In the genomic region with DNA sequence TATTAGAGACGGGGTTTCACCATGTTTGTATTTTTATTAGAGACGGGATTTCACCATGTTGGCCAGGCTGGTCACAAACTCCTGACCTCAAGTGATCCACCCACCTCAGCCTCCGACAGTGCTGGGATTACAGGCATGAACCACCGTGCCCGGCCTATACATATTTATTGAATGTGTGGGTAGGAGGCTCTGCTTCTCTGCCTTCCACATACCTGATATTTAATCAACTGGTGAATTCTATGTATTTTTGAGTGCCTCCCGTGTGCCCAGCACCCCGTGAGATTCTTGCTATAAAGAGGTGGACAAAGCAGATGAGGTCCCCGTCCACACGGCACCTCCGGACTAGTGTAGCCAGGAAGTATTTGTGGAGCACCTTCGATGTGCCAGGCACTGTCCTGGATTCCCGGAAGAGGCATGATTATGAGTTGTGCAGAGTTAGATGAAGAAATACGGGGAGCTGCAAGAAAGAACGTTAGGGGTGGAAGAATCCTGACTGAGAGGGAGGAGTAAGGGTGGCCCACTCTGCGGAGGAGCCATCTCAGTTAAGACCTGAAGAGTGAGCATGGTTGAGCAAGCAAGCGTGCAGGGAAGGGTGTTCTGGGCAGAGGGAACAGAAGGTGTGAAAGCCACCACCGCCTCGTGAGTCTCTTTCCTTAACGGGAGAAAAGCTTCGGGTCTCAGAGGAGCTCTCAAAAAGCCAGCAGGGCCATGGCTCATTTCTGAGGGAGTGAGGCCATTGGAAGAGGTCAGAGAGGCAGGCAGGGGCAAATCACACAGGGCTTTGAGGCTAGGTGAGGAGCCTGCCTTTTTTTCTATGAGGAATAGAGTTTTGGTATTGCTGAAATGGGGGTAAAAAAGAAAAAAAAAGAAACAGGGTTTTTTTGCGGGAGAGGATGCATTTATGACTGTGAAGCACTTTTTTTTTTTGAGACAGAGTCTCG, we compare ENCODE assay signal across 18 cellular contexts. TPM values are rescaled to one million over a fixed set of nuclear protein-coding genes. Genes with fewer than 3 reads are reported as not detected.
DNase-seq lines count a peak whose midpoint lies in the region; ATAC-seq and TF ChIP-seq lines count a peak whose summit lies in the region.
"Had no signal": no experiment of that assay in that cellular context is flagged by ENCODE, and none has a peak within 500 bp of the region (broad histone marks: within the 10 kb centered on the region; RNA-seq: fewer than 3 reads in every experiment).

No MANE protein-coding gene starts in this region.

- no peaks in the 10 kb centered on the region for H3K36me3 ChIP-seq in ACC112 (ENCODE audit: insufficient read depth, low read length)

- DNase-seq in fibroblast of mammary gland (ENCODE audit: low read depth) (peak; percentile 22), progenitor cell of endocrine pancreas (ENCODE audit: low spot score, unreplicated experiment) (no peak)
- no peak for DNase-seq in naive thymus-derived CD8-positive, alpha-beta T cell
- DNase-seq in activated naive CD8-positive, alpha-beta T cell treated with anti-CD3 and anti-CD28 coated beads, Interleukin-2, amount 50 U/mL, for 24 hours: no peak
- DNase-seq: activated CD4-positive, CD25-positive, alpha-beta regulatory T cell treated with anti-CD3 and anti-CD28 coated beads, Interleukin-2, amount 50 U/mL, for 72 hours; activated CD8-positive, alpha-beta memory T cell treated with anti-CD3 and anti-CD28 coated beads, Interleukin-2, amount 10 ng/mL, durations not matched to agents 7 days and 5 days; activated effector memory CD4-positive, alpha-beta T cell treated with Interleukin-2 at 50 U/mL for 16 hours; cortex of kidney; hypothalamus; SHP77 treated with DMSO at 0.1 percent for 48 hours; stimulated activated CD4-positive, alpha-beta T cell treated with anti-CD3 and anti-CD28 coated beads, Interleukin-15, amount 100 ng/mL, for 24 hours; stimulated activated naive CD8-positive, alpha-beta T cell treated with anti-CD3 and anti-CD28 coated beads, Interleukin-15, amount 100 ng/mL, for 72 hours; T-helper 9 cell had no signal

- peaks cover 43% of the 10 kb centered on the region for H3K4me1 ChIP-seq in ACC112 (ENCODE audit: control insufficient read depth, insufficient read depth, low read length, unreplicated experiment)

- H3K27ac Mint-ChIP-seq in progenitor cell of endocrine pancreas: peak overlapping the region; percentile 96
- no peak overlapping the region for H3K27ac Mint-ChIP-seq in naive thymus-derived CD8-positive, alpha-beta T cell
- H3K27ac Mint-ChIP-seq in activated naive CD8-positive, alpha-beta T cell treated with anti-CD3 and anti-CD28 coated beads, Interleukin-2, amount 50 U/mL, for 24 hours: no peak overlapping the region
- H3K27ac Mint-ChIP-seq: activated CD8-positive, alpha-beta memory T cell treated with anti-CD3 and anti-CD28 coated beads, Interleukin-2, amount 10 ng/mL, durations not matched to agents 7 days and 5 days; stimulated activated naive CD8-positive, alpha-beta T cell treated with anti-CD3 and anti-CD28 coated beads, Interleukin-15, amount 100 ng/mL, for 72 hours had no signal

- no peaks in the 10 kb centered on the region for H3K27me3 ChIP-seq in ACC112 (ENCODE audit: insufficient read depth, low read length)

- H3K4me3 ChIP-seq in ACC112 (ENCODE audit: low read depth, low read length): no peak overlapping the region
- H3K4me3 ChIP-seq in fibroblast of mammary gland (ENCODE audit: control insufficient read depth, low read depth, low read length): no peak overlapping the region
- H3K4me3 ChIP-seq: psoas muscle had no signal

- no peak overlapping the region for H2AFZ ChIP-seq in ACC112 (ENCODE audit: low read length, unreplicated experiment)

- peaks cover 3% of the 10 kb centered on the region for H3K79me2 ChIP-seq in ACC112 (ENCODE audit: control insufficient read depth, insufficient read depth, low read length, unreplicated experiment)

- TF ChIP-seq RAD21 in Ishikawa (IDR thresholded peaks at IDR 0.05; ENCODE audit: low read depth): peak; percentile 16; the same call in 1 of the 2 replicates

- peaks cover 11% of the 10 kb centered on the region for H3K4me1 Mint-ChIP-seq in progenitor cell of endocrine pancreas (ENCODE audit: low read depth)
- peaks cover 10 to 39% (median 21%) of the 10 kb centered on the region in 4 donors for H3K4me1 Mint-ChIP-seq in naive thymus-derived CD8-positive, alpha-beta T cell
- no peaks in the 10 kb centered on the region for H3K4me1 Mint-ChIP-seq in activated naive CD8-positive, alpha-beta T cell treated with anti-CD3 and anti-CD28 coated beads, Interleukin-2, amount 50 U/mL, for 24 hours

- POLR2A ChIA-PET in naive thymus-derived CD8-positive, alpha-beta T cell (lab: Charles Lee): no interaction called here

- peak; percentile 92 for TF ChIP-seq EP300 in Ishikawa (IDR thresholded peaks at IDR 0.05; ENCODE audit: borderline replicate concordance)

- TF ChIP-seq CTCF in fibroblast of mammary gland (conservative IDR thresholded peaks at IDR 0.05; ENCODE audit: control insufficient read depth, insufficient read depth, low read depth, low read length) (no peak), progenitor cell of endocrine pancreas (IDR thresholded peaks at IDR 0.05; ENCODE audit: unreplicated experiment) (no peak)

- peak overlapping the region; percentile 71 for H3K4me3 Mint-ChIP-seq in progenitor cell of endocrine pancreas (ENCODE audit: low read depth)
- peak overlapping the region in 5 of 10 donors; percentile 5 to 71 (median 55) for H3K4me3 Mint-ChIP-seq in naive thymus-derived CD8-positive, alpha-beta T cell
- no peak overlapping the region for H3K4me3 Mint-ChIP-seq in activated naive CD8-positive, alpha-beta T cell treated with anti-CD3 and anti-CD28 coated beads, Interleukin-2, amount 50 U/mL, for 24 hours
- H3K4me3 Mint-ChIP-seq: activated CD8-positive, alpha-beta memory T cell treated with anti-CD3 and anti-CD28 coated beads, Interleukin-2, amount 10 ng/mL, durations not matched to agents 7 days and 5 days had no signal

- no peak for ATAC-seq in HG03378 (IDR thresholded peaks at IDR 0.05; ENCODE audit: unreplicated experiment)
- no peak for ATAC-seq in naive thymus-derived CD8-positive, alpha-beta T cell
- ATAC-seq in GM18907 (IDR thresholded peaks at IDR 0.05; ENCODE audit: unreplicated experiment): no peak
- no peak for ATAC-seq in activated naive CD8-positive, alpha-beta T cell treated with anti-CD3 and anti-CD28 coated beads, Interleukin-2, amount 50 U/mL, for 24 hours
- ATAC-seq: activated CD8-positive, alpha-beta memory T cell treated with anti-CD3 and anti-CD28 coated beads, Interleukin-2, amount 10 ng/mL, durations not matched to agents 7 days and 5 days; psoas muscle; stimulated activated naive CD8-positive, alpha-beta T cell treated with anti-CD3 and anti-CD28 coated beads, Interleukin-15, amount 100 ng/mL, for 72 hours had no signal

- H3K9me3 Mint-ChIP-seq in progenitor cell of endocrine pancreas (ENCODE audit: low read depth): no peaks in the 10 kb centered on the region
- H3K9me3 Mint-ChIP-seq in naive thymus-derived CD8-positive, alpha-beta T cell: no peaks in the 10 kb centered on the region
- H3K9me3 Mint-ChIP-seq in activated naive CD8-positive, alpha-beta T cell treated with anti-CD3 and anti-CD28 coated beads, Interleukin-2, amount 50 U/mL, for 24 hours: no peaks in the 10 kb centered on the region
- H3K9me3 Mint-ChIP-seq: stimulated activated naive CD8-positive, alpha-beta T cell treated with anti-CD3 and anti-CD28 coated beads, Interleukin-15, amount 100 ng/mL, for 72 hours had no signal

- peak overlapping the region; percentile 99; the same call in 1 of the 2 replicates for H3K27ac ChIP-seq in ACC112 (ENCODE audit: low read depth, low read length)
- H3K27ac ChIP-seq: psoas muscle had no signal

- H3K36me3 Mint-ChIP-seq in progenitor cell of endocrine pancreas (ENCODE audit: insufficient read depth): no peaks in the 10 kb centered on the region
- H3K36me3 Mint-ChIP-seq in naive thymus-derived CD8-positive, alpha-beta T cell: no peaks in the 10 kb centered on the region
- H3K36me3 Mint-ChIP-seq in activated naive CD8-positive, alpha-beta T cell treated with anti-CD3 and anti-CD28 coated beads, Interleukin-2, amount 50 U/mL, for 24 hours (ENCODE audit: low read depth): no peaks in the 10 kb centered on the region
- H3K36me3 Mint-ChIP-seq: activated CD8-positive, alpha-beta memory T cell treated with anti-CD3 and anti-CD28 coated beads, Interleukin-2, amount 10 ng/mL, durations not matched to agents 7 days and 5 days had no signal

- H3K27me3 Mint-ChIP-seq in progenitor cell of endocrine pancreas: peaks cover 4% of the 10 kb centered on the region
- H3K27me3 Mint-ChIP-seq in naive thymus-derived CD8-positive, alpha-beta T cell: peaks cover 9 to 35% (median 25%) of the 10 kb centered on the region in 5 donors
- peaks cover 21% of the 10 kb centered on the region for H3K27me3 Mint-ChIP-seq in activated naive CD8-positive, alpha-beta T cell treated with anti-CD3 and anti-CD28 coated beads, Interleukin-2, amount 50 U/mL, for 24 hours

TF ChIP-seq in Ishikawa, 13 proteins besides CTCF, POLR2A, EP300 and RAD21 (continues in another document):
- no peak for TF ChIP-seq TAF1 (IDR thresholded peaks at IDR 0.05; ENCODE audit: low read depth)
- TF ChIP-seq NFIC (IDR thresholded peaks at IDR 0.05): peak; percentile 47
- peak; percentile 42; the same call in 1 of the 2 replicates for TF ChIP-seq CEBPB (IDR thresholded peaks at IDR 0.05)
- no peak for TF ChIP-seq ZBTB7A (IDR thresholded peaks at IDR 0.05; ENCODE audit: low read depth)
- TF ChIP-seq FOXM1 (IDR thresholded peaks at IDR 0.05; ENCODE audit: borderline replicate concordance, low read depth): peak; percentile 76; the same call in 1 of the 2 replicates
- TF ChIP-seq, protein P1, sequence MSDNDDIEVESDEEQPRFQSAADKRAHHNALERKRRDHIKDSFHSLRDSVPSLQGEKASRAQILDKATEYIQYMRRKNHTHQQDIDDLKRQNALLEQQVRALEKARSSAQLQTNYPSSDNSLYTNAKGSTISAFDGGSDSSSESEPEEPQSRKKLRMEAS (IDR thresholded peaks at IDR 0.05): no peak
- TF ChIP-seq, protein P2, sequence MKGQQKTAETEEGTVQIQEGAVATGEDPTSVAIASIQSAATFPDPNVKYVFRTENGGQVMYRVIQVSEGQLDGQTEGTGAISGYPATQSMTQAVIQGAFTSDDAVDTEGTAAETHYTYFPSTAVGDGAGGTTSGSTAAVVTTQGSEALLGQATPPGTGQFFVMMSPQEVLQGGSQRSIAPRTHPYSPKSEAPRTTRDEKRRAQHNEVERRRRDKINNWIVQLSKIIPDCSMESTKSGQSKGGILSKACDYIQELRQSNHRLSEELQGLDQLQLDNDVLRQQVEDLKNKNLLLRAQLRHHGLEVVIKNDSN (IDR thresholded peaks at IDR 0.05): no peak

RNA-seq across cellular contexts. Expression of a gene that starts 21.2 kb away (rescaled TPM):
- 10.0 and 11.0 TPM in 2 replicates for total RNA-seq in progenitor cell of endocrine pancreas
- total RNA-seq in naive thymus-derived CD8-positive, alpha-beta T cell: not detected
- polyA plus RNA-seq in naive thymus-derived CD8-positive, alpha-beta T cell: under 1 TPM; 0.05 to 0.24 (median 0.07) TPM
- total RNA-seq: activated CD8-positive, alpha-beta memory T cell treated with anti-CD3 and anti-CD28 coated beads, Interleukin-2, amount 10 ng/mL, durations not matched to agents 7 days and 5 days had no signal
